In the genomic region with DNA sequence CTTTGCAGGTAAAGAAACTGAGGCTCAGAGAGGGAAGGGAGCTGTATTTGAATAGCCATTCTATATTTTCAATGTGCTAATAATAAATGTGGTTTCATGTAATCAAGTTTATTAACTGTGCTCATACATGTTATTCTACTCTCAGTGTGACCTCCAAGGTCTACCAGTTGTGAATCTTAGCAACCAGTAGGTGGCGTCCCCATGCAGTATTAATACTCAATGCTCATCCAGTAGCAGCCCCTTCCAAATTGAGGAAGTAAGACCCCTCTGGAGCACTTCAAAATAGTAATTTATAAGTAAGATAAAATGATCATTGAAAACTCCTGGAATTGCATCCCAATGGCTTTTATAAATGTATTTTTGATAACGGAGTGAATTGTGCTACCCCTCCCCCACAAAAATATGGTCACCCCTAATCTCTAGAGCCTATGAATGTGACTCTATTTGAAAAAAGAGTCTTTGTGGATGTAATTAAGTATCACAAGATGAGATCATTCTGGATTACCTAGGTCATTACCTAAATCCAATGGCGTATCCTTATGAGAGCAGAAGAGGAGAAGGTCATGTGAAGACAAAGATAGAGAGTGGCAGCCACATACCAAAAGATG, we compare ENCODE assay signal across 8 cellular contexts. TPM values are rescaled to one million over a fixed set of nuclear protein-coding genes. Genes with fewer than 3 reads are reported as not detected.
DNase-seq lines count a peak whose midpoint lies in the region; ATAC-seq and TF ChIP-seq lines count a peak whose summit lies in the region.

No MANE protein-coding gene starts in this region.

- H3K4me3 Mint-ChIP-seq in effector memory CD8-positive, alpha-beta T cell = no peak overlapping the region
- H3K4me3 Mint-ChIP-seq in nephron = no peak overlapping the region

- peak; percentile 24 to 41 (median 39) for TF ChIP-seq CTCF in nephron (IDR thresholded peaks at IDR 0.05; ENCODE audit: unreplicated experiment in 3 of 3)

- H3K27ac Mint-ChIP-seq in effector memory CD8-positive, alpha-beta T cell = no peak overlapping the region
- H3K27ac Mint-ChIP-seq in nephron = no peak overlapping the region

- H3K27me3 Mint-ChIP-seq in effector memory CD8-positive, alpha-beta T cell = no peaks in the 10 kb centered on the region
- no peaks in the 10 kb centered on the region for H3K27me3 Mint-ChIP-seq in nephron (ENCODE audit: low read depth)

- no peaks in the 10 kb centered on the region for H3K9me3 Mint-ChIP-seq in effector memory CD8-positive, alpha-beta T cell
- no peaks in the 10 kb centered on the region for H3K9me3 Mint-ChIP-seq in nephron

- intact Hi-C loops in sciatic nerve (cut with DNase I) = no loop called here

- peak; percentile 13 for DNase-seq in NCI-H2196 (lab: John Stamatoyannopoulos, UW; ENCODE audit: unreplicated experiment)
- DNase-seq in NCI-H2196 treated with DMSO at 0.1 percent for 48 hours (lab: John Stamatoyannopoulos, UW; ENCODE audit: unreplicated experiment) = no peak
- DNase-seq in HK-2 (ENCODE audit: unreplicated experiment) = peak; percentile 17
- peak; percentile 21 to 29 (median 24) for DNase-seq in effector memory CD8-positive, alpha-beta T cell
- DNase-seq in sciatic nerve (ENCODE audit: low spot score) = no peak

- H3K4me1 Mint-ChIP-seq in effector memory CD8-positive, alpha-beta T cell (ENCODE audit: low read depth in 2 of 2) = peaks cover 10 to 24% of the 10 kb centered on the region in 2 donors
- no peaks in the 10 kb centered on the region for H3K4me1 Mint-ChIP-seq in nephron

- ATAC-seq in GM21423 (IDR thresholded peaks at IDR 0.05; ENCODE audit: unreplicated experiment) (peak; percentile 88), SK-N-SH treated with all-trans-retinoic acid at 6 μM for 48 hours (peak; percentile 93), sciatic nerve (no peak)
- ATAC-seq in effector memory CD8-positive, alpha-beta T cell (replicated peaks) = peak; percentile 67

- peaks cover 3% of the 10 kb centered on the region for H3K36me3 Mint-ChIP-seq in effector memory CD8-positive, alpha-beta T cell (ENCODE audit: insufficient read depth)
- no peaks in the 10 kb centered on the region for H3K36me3 Mint-ChIP-seq in nephron (ENCODE audit: low read depth)

TF ChIP-seq in SK-N-SH treated with all-trans-retinoic acid at 6 μM for 48 hours, 23 proteins besides CTCF, POLR2A, EP300 and RAD21:
- TF ChIP-seq GLIS3 (CRISPR knock-in tag; IDR thresholded peaks at IDR 0.05) (no peak), ARNTL (CRISPR knock-in tag; IDR thresholded peaks at IDR 0.05; ENCODE audit: borderline replicate concordance, low read depth) (no peak), ISL1 (CRISPR knock-in tag; IDR thresholded peaks at IDR 0.05) (no peak), OSR1 (CRISPR knock-in tag; IDR thresholded peaks at IDR 0.05) (no peak), CSDC2 (CRISPR knock-in tag; IDR thresholded peaks at IDR 0.05) (no peak), SNAI2 (CRISPR knock-in tag; IDR thresholded peaks at IDR 0.05) (no peak), RARB (CRISPR knock-in tag; IDR thresholded peaks at IDR 0.05) (no peak), BACH2 (CRISPR knock-in tag; IDR thresholded peaks at IDR 0.05; ENCODE audit: borderline replicate concordance) (no peak), TOX (CRISPR knock-in tag; IDR thresholded peaks at IDR 0.05; ENCODE audit: borderline replicate concordance) (no peak), TCF4 (CRISPR knock-in tag; IDR thresholded peaks at IDR 0.05; ENCODE audit: borderline replicate concordance) (no peak), ZNF8 (CRISPR knock-in tag; IDR thresholded peaks at IDR 0.05) (no peak), ZNF565 (CRISPR knock-in tag; conservative IDR thresholded peaks at IDR 0.05; ENCODE audit: low read depth) (no peak), ZFP3 (CRISPR knock-in tag; IDR thresholded peaks at IDR 0.05) (no peak), ESRRG (CRISPR knock-in tag; IDR thresholded peaks at IDR 0.05) (no peak), PATZ1 (CRISPR knock-in tag; IDR thresholded peaks at IDR 0.05; ENCODE audit: borderline replicate concordance) (no peak), ZC3H10 (CRISPR knock-in tag; IDR thresholded peaks at IDR 0.05) (no peak)
- TF ChIP-seq, protein P1, sequence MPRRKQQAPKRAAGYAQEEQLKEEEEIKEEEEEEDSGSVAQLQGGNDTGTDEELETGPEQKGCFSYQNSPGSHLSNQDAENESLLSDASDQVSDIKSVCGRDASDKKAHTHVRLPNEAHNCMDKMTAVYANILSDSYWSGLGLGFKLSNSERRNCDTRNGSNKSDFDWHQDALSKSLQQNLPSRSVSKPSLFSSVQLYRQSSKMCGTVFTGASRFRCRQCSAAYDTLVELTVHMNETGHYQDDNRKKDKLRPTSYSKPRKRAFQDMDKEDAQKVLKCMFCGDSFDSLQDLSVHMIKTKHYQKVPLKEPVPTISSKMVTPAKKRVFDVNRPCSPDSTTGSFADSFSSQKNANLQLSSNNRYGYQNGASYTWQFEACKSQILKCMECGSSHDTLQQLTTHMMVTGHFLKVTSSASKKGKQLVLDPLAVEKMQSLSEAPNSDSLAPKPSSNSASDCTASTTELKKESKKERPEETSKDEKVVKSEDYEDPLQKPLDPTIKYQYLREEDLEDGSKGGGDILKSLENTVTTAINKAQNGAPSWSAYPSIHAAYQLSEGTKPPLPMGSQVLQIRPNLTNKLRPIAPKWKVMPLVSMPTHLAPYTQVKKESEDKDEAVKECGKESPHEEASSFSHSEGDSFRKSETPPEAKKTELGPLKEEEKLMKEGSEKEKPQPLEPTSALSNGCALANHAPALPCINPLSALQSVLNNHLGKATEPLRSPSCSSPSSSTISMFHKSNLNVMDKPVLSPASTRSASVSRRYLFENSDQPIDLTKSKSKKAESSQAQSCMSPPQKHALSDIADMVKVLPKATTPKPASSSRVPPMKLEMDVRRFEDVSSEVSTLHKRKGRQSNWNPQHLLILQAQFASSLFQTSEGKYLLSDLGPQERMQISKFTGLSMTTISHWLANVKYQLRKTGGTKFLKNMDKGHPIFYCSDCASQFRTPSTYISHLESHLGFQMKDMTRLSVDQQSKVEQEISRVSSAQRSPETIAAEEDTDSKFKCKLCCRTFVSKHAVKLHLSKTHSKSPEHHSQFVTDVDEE (CRISPR knock-in tag; IDR thresholded peaks at IDR 0.05) = no peak
- TF ChIP-seq, protein P2, sequence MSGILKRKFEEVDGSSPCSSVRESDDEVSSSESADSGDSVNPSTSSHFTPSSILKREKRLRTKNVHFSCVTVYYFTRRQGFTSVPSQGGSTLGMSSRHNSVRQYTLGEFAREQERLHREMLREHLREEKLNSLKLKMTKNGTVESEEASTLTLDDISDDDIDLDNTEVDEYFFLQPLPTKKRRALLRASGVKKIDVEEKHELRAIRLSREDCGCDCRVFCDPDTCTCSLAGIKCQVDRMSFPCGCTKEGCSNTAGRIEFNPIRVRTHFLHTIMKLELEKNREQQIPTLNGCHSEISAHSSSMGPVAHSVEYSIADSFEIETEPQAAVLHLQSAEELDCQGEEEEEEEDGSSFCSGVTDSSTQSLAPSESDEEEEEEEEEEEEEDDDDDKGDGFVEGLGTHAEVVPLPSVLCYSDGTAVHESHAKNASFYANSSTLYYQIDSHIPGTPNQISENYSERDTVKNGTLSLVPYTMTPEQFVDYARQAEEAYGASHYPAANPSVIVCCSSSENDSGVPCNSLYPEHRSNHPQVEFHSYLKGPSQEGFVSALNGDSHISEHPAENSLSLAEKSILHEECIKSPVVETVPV (CRISPR knock-in tag; IDR thresholded peaks at IDR 0.05) = no peak
- TF ChIP-seq, protein P3, sequence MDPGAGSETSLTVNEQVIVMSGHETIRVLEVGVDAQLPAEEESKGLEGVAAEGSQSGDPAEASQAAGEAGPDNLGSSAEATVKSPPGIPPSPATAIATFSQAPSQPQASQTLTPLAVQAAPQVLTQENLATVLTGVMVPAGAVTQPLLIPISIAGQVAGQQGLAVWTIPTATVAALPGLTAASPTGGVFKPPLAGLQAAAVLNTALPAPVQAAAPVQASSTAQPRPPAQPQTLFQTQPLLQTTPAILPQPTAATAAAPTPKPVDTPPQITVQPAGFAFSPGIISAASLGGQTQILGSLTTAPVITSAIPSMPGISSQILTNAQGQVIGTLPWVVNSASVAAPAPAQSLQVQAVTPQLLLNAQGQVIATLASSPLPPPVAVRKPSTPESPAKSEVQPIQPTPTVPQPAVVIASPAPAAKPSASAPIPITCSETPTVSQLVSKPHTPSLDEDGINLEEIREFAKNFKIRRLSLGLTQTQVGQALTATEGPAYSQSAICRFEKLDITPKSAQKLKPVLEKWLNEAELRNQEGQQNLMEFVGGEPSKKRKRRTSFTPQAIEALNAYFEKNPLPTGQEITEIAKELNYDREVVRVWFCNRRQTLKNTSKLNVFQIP (CRISPR knock-in tag; IDR thresholded peaks at IDR 0.05; ENCODE audit: borderline replicate concordance, low read depth) = no peak
- TF ChIP-seq, protein P4, sequence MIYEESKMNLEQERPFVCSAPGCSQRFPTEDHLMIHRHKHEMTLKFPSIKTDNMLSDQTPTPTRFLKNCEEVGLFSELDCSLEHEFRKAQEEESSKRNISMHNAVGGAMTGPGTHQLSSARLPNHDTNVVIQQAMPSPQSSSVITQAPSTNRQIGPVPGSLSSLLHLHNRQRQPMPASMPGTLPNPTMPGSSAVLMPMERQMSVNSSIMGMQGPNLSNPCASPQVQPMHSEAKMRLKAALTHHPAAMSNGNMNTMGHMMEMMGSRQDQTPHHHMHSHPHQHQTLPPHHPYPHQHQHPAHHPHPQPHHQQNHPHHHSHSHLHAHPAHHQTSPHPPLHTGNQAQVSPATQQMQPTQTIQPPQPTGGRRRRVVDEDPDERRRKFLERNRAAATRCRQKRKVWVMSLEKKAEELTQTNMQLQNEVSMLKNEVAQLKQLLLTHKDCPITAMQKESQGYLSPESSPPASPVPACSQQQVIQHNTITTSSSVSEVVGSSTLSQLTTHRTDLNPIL (CRISPR knock-in tag; IDR thresholded peaks at IDR 0.05; ENCODE audit: low read depth) = no peak

RNA-seq across cellular contexts. Expression of gene SEPSECS, which starts 20.4 kb away (rescaled TPM):
- total RNA-seq in sciatic nerve = 11.3 TPM

RNA-seq across cellular contexts. Expression of gene PI4K2B, which starts 53.2 kb away (rescaled TPM):
- 10.3 TPM for total RNA-seq in sciatic nerve

Comparison
In these comparisons a context has a peak if more than half of its experiments do, and no peak if none do; other contexts are left out.
1. DNase-seq: peak in NCI-H2196 (single experiment), HK-2 (single experiment) and effector memory CD8-positive, alpha-beta T cell (3 of 3); none in NCI-H2196 treated with DMSO at 0.1 percent for 48 hours (single experiment) and sciatic nerve (single experiment).